In genomic region chr3:14458434-14459280, GRCh38 we compare ENCODE assay signal across 15 cellular contexts. TPM values are rescaled to one million over a fixed set of nuclear protein-coding genes. Genes with fewer than 3 reads are reported as not detected.
DNase-seq lines count a peak whose midpoint lies in the region; ATAC-seq lines count a peak whose summit lies in the region.
"Had no signal": no experiment of that assay in that cellular context is flagged by ENCODE, and none has a peak within 500 bp of the region (broad histone marks: within the 10 kb centered on the region; RNA-seq: fewer than 3 reads in every experiment).

No MANE protein-coding gene starts in this region.

- H3K4me1 ChIP-seq in CD4-positive, alpha-beta memory T cell (ENCODE audit: insufficient read depth, low read length) = no peaks in the 10 kb centered on the region

- no peaks in the 10 kb centered on the region for H3K27me3 ChIP-seq in CD4-positive, alpha-beta memory T cell (ENCODE audit: insufficient read depth, low read length)
- H3K27me3 ChIP-seq: dorsolateral prefrontal cortex, tibial nerve had no signal

- CTCF ChIA-PET in CD4-positive, alpha-beta memory T cell (lab: Charles Lee; ENCODE audit: partially characterized antibody) = interaction anchor here (1.0 to 7.4 kb wide), 8 partner anchors 9 to 562 kb away, joined by 3 to 124 read pairs (median 8); partner anchors contain the start of gene SLC6A6

- H3K9me3 Mint-ChIP-seq in CD4-positive, alpha-beta memory T cell = no peaks in the 10 kb centered on the region
- H3K9me3 Mint-ChIP-seq: CD4-positive, CD25-positive, alpha-beta regulatory T cell had no signal

- POLR2A ChIA-PET in CD4-positive, alpha-beta memory T cell (lab: Charles Lee; ENCODE audit: partially characterized antibody) = interaction anchor here (1.3 to 2.3 kb wide), 3 partner anchors 9 to 56 kb away, joined by 4 to 8 read pairs (median 6); partner anchors contain the start of gene SLC6A6

- H3K4me1 Mint-ChIP-seq in CD4-positive, alpha-beta memory T cell = peaks cover 0 to 5% (median 3%) of the 10 kb centered on the region in 4 donors

- DNase-seq in CD4-positive, alpha-beta memory T cell = no peak
- DNase-seq in NCI-H82 (lab: John Stamatoyannopoulos, UW) (peak; percentile 95), glomerular visceral epithelial cell (ENCODE audit: extremely low spot score) (peak; percentile 69)
- DNase-seq in stimulated activated CD4-positive, alpha-beta T cell treated with anti-CD3 and anti-CD28 coated beads, Interleukin-12 subunit alpha, Interleukin-12 subunit beta, amount 100 ng/mL, for 4 hours = no peak
- DNase-seq: CD4-positive, CD25-positive, alpha-beta regulatory T cell; dorsolateral prefrontal cortex; Kasumi-1; NCI-H2171; RPMI8226 had no signal

- intact Hi-C loops in CD4-positive, alpha-beta memory T cell (cut with micrococcal nuclease) = no loop called here

- H3K36me3 ChIP-seq in CD4-positive, alpha-beta memory T cell (ENCODE audit: insufficient read depth, low read length) = peaks cover 45% of the 10 kb centered on the region

- no peak overlapping the region for H3K4me3 Mint-ChIP-seq in CD4-positive, alpha-beta memory T cell
- H3K4me3 Mint-ChIP-seq: CD4-positive, CD25-positive, alpha-beta regulatory T cell had no signal

- H3K36me3 Mint-ChIP-seq in CD4-positive, alpha-beta memory T cell = peaks cover 21 to 67% of the 10 kb centered on the region in 2 donors

- H3K4me3 ChIP-seq in CD4-positive, alpha-beta memory T cell (ENCODE audit: low read length in 2 of 2) = no peak overlapping the region
- H3K4me3 ChIP-seq: dorsolateral prefrontal cortex, tibial nerve had no signal

- H3K9me3 ChIP-seq in CD4-positive, alpha-beta memory T cell (ENCODE audit: control insufficient read depth in 1 of 2, low read length in 2 of 2) = no peaks in the 10 kb centered on the region
- H3K9me3 ChIP-seq: tibial nerve had no signal

- H3K27ac ChIP-seq in CD4-positive, alpha-beta memory T cell (ENCODE audit: low read depth, low read length) = no peak overlapping the region
- H3K27ac ChIP-seq: tibial nerve, VCaP had no signal

- peak overlapping the region in 6 of 7 donors; percentile 22 to 74 (median 62) for H3K27ac Mint-ChIP-seq in CD4-positive, alpha-beta memory T cell

- ATAC-seq in GM19043 (IDR thresholded peaks at IDR 0.05; ENCODE audit: low read depth, unreplicated experiment) = peak; percentile 75
- no peak for ATAC-seq in HG02885 (IDR thresholded peaks at IDR 0.05; ENCODE audit: poor library complexity, unreplicated experiment)
- ATAC-seq in GM19467 (IDR thresholded peaks at IDR 0.05; ENCODE audit: unreplicated experiment) = no peak
- ATAC-seq in HG02623 (IDR thresholded peaks at IDR 0.05; ENCODE audit: unreplicated experiment) = no peak

- H3K27me3 Mint-ChIP-seq in CD4-positive, alpha-beta memory T cell = no peaks in the 10 kb centered on the region
- H3K27me3 Mint-ChIP-seq: CD4-positive, CD25-positive, alpha-beta regulatory T cell had no signal

RNA-seq across cellular contexts. Expression of gene SLC6A6, which starts 56.3 kb away (rescaled TPM):
- 10 to 100 TPM; 50.6 to 51.8 TPM for total RNA-seq in CD4-positive, alpha-beta memory T cell
- polyA plus RNA-seq in CD4-positive, alpha-beta memory T cell = 1 to 10 TPM; 3.8 to 8.8 TPM

Comparison
In these comparisons a context has a peak if more than half of its experiments do, and no peak if none do; other contexts are left out.
1. DNase-seq: peak in NCI-H82 (single experiment) and glomerular visceral epithelial cell (single experiment); none in CD4-positive, alpha-beta memory T cell (0 of 5) and stimulated activated CD4-positive, alpha-beta T cell treated with anti-CD3 and anti-CD28 coated beads, Interleukin-12 subunit alpha, Interleukin-12 subunit beta, amount 100 ng/mL, for 4 hours (single experiment).